16 cellular contexts compared by ENCODE assay signal in the genomic region with DNA sequence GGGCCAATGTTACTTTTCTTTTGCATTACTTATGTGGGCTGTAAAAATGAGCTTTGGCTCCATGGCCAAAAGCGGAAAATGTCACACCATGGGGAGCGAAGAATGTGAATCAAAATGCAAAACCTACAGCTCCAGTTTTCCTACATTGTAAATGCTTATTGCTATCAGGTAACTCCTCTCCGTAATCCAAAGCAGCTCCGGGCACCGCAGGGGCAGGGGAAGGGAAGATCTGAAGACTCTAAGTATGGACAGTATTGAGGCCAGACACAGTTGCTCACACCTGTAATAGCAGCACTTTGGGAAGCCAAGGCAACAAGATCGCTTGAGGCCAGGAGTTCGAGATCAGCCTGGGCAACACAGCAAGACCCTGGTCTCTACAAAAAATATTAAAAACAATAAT. TPM values are rescaled to one million over a fixed set of nuclear protein-coding genes. Genes with fewer than 3 reads are reported as not detected.
DNase-seq lines count a peak whose midpoint lies in the region; ATAC-seq and TF ChIP-seq lines count a peak whose summit lies in the region.
"Had no signal": no experiment of that assay in that cellular context is flagged by ENCODE, and none has a peak within 500 bp of the region (broad histone marks: within the 10 kb centered on the region; RNA-seq: fewer than 3 reads in every experiment).

No MANE protein-coding gene starts in this region.

- H3K27ac ChIP-seq in breast epithelium: no peak overlapping the region

- H3K27me3 ChIP-seq in breast epithelium: no peaks in the 10 kb centered on the region

- ATAC-seq in activated naive CD8-positive, alpha-beta T cell treated with anti-CD3 and anti-CD28 coated beads, Interleukin-2, amount 50 U/mL, for 24 hours: no peak
- no peak for ATAC-seq in left cardiac atrium
- ATAC-seq: effector memory CD8-positive, alpha-beta T cell had no signal

- no peaks in the 10 kb centered on the region for H3K9me3 ChIP-seq in breast epithelium

- peak; percentile 39 for DNase-seq in stimulated activated CD4-positive, alpha-beta T cell treated with anti-CD3 and anti-CD28 coated beads, Interleukin-15, amount 100 ng/mL, for 24 hours
- DNase-seq in stimulated activated CD4-positive, alpha-beta T cell treated with anti-CD3 and anti-CD28 coated beads, Interleukin-1b, Interleukin-23, amount 100 ng/mL, for 48 hours: no peak
- DNase-seq in activated CD4-positive, alpha-beta T cell treated with anti-CD3 and anti-CD28 coated beads, Interleukin-2, amount 10 ng/mL, durations not matched to agents 24 days and 14 days: no peak
- peak; percentile 27 for DNase-seq in activated naive CD8-positive, alpha-beta T cell treated with anti-CD3 and anti-CD28 coated beads, Interleukin-2, amount 50 U/mL, for 24 hours
- DNase-seq in type B pancreatic cell (ENCODE audit: extremely low spot score, unreplicated experiment) (no peak), foreskin fibroblast (no peak), breast epithelium (ENCODE audit: low spot score in 2 of 2) (no peak), left cardiac atrium (no peak)
- DNase-seq: DMS53; effector memory CD8-positive, alpha-beta T cell; hypothalamus; KG1; NCI-H1105 treated with DMSO at 0.1 percent for 48 hours; NCI-H2171 treated with DMSO at 0.1 percent for 48 hours; T-helper 9 cell had no signal

- intact Hi-C loops in activated CD4-positive, alpha-beta T cell treated with anti-CD3 and anti-CD28 coated beads, Interleukin-2, amount 10 ng/mL, durations not matched to agents 24 days and 14 days (cut with micrococcal nuclease): loop anchor here (1.0 to 10.0 kb wide), 2 partner anchors 18 to 670 kb away; partner anchors contain the start of gene IRS1
- intact Hi-C loops in breast epithelium (cut with DNase I; ENCODE audit: low total_unique reads) (no loop called here), left cardiac atrium (cut with DNase I) (no loop called here)

- no peaks in the 10 kb centered on the region for H3K36me3 ChIP-seq in breast epithelium

- peaks cover 63% of the 10 kb centered on the region for H3K4me1 Mint-ChIP-seq in activated CD4-positive, alpha-beta T cell treated with anti-CD3 and anti-CD28 coated beads, Interleukin-2, amount 10 ng/mL, durations not matched to agents 24 days and 14 days
- H3K4me1 Mint-ChIP-seq in activated naive CD8-positive, alpha-beta T cell treated with anti-CD3 and anti-CD28 coated beads, Interleukin-2, amount 50 U/mL, for 24 hours: peaks cover 82% of the 10 kb centered on the region
- H3K4me1 Mint-ChIP-seq in type B pancreatic cell (ENCODE audit: unreplicated experiment): peaks cover 11% of the 10 kb centered on the region

- peaks cover 2% of the 10 kb centered on the region for H3K36me3 Mint-ChIP-seq in activated CD4-positive, alpha-beta T cell treated with anti-CD3 and anti-CD28 coated beads, Interleukin-2, amount 10 ng/mL, durations not matched to agents 24 days and 14 days (ENCODE audit: low read depth)
- H3K36me3 Mint-ChIP-seq in activated naive CD8-positive, alpha-beta T cell treated with anti-CD3 and anti-CD28 coated beads, Interleukin-2, amount 50 U/mL, for 24 hours (ENCODE audit: low read depth): no peaks in the 10 kb centered on the region
- no peaks in the 10 kb centered on the region for H3K36me3 Mint-ChIP-seq in type B pancreatic cell

- H3K4me3 ChIP-seq in foreskin fibroblast (ENCODE audit: low read depth in 1 of 2, low read length in 2 of 2) (no peak overlapping the region), breast epithelium (no peak overlapping the region)

- no peaks in the 10 kb centered on the region for H3K27me3 Mint-ChIP-seq in activated CD4-positive, alpha-beta T cell treated with anti-CD3 and anti-CD28 coated beads, Interleukin-2, amount 10 ng/mL, durations not matched to agents 24 days and 14 days
- no peaks in the 10 kb centered on the region for H3K27me3 Mint-ChIP-seq in activated naive CD8-positive, alpha-beta T cell treated with anti-CD3 and anti-CD28 coated beads, Interleukin-2, amount 50 U/mL, for 24 hours
- no peaks in the 10 kb centered on the region for H3K27me3 Mint-ChIP-seq in type B pancreatic cell

- H3K9me3 Mint-ChIP-seq in activated CD4-positive, alpha-beta T cell treated with anti-CD3 and anti-CD28 coated beads, Interleukin-2, amount 10 ng/mL, durations not matched to agents 24 days and 14 days: no peaks in the 10 kb centered on the region
- no peaks in the 10 kb centered on the region for H3K9me3 Mint-ChIP-seq in activated naive CD8-positive, alpha-beta T cell treated with anti-CD3 and anti-CD28 coated beads, Interleukin-2, amount 50 U/mL, for 24 hours
- no peaks in the 10 kb centered on the region for H3K9me3 Mint-ChIP-seq in type B pancreatic cell
- H3K9me3 Mint-ChIP-seq: central memory CD8-positive, alpha-beta T cell; effector memory CD8-positive, alpha-beta T cell had no signal

- H3K4me3 Mint-ChIP-seq in activated CD4-positive, alpha-beta T cell treated with anti-CD3 and anti-CD28 coated beads, Interleukin-2, amount 10 ng/mL, durations not matched to agents 24 days and 14 days: peak overlapping the region; percentile 79
- H3K4me3 Mint-ChIP-seq in activated naive CD8-positive, alpha-beta T cell treated with anti-CD3 and anti-CD28 coated beads, Interleukin-2, amount 50 U/mL, for 24 hours: peak overlapping the region; percentile 60
- no peak overlapping the region for H3K4me3 Mint-ChIP-seq in type B pancreatic cell
- H3K4me3 Mint-ChIP-seq: central memory CD8-positive, alpha-beta T cell had no signal

- peak overlapping the region; percentile 95 for H3K27ac Mint-ChIP-seq in activated CD4-positive, alpha-beta T cell treated with anti-CD3 and anti-CD28 coated beads, Interleukin-2, amount 10 ng/mL, durations not matched to agents 24 days and 14 days
- H3K27ac Mint-ChIP-seq in activated naive CD8-positive, alpha-beta T cell treated with anti-CD3 and anti-CD28 coated beads, Interleukin-2, amount 50 U/mL, for 24 hours: peak overlapping the region; percentile 94
- peak overlapping the region; percentile 55 for H3K27ac Mint-ChIP-seq in type B pancreatic cell

- no peak for TF ChIP-seq CTCF in type B pancreatic cell (conservative IDR thresholded peaks at IDR 0.05)
- TF ChIP-seq CTCF in foreskin fibroblast (IDR thresholded peaks at IDR 0.05; ENCODE audit: low read depth, low read length): no peak
- no peak for TF ChIP-seq CTCF in breast epithelium (IDR thresholded peaks at IDR 0.05)

- no peak for TF ChIP-seq POLR2A in breast epithelium (IDR thresholded peaks at IDR 0.05)

- no peaks in the 10 kb centered on the region for H3K4me1 ChIP-seq in breast epithelium

RNA-seq across cellular contexts. Expression of gene AGFG1, which starts 7.1 kb away (rescaled TPM):
- 221 and 229 TPM in 2 replicates for total RNA-seq in activated CD4-positive, alpha-beta T cell treated with anti-CD3 and anti-CD28 coated beads, Interleukin-2, amount 10 ng/mL, durations not matched to agents 24 days and 14 days
- total RNA-seq in type B pancreatic cell (ENCODE audit: low replicate concordance): 63.2 and 75.6 TPM in 2 replicates
- total RNA-seq in breast epithelium: 100 to 1,000 TPM in 1 of 3 donors, 10 to 100 TPM in 2; 77.0 to 145 (median 78.4) TPM
- 10 to 100 TPM; 61.4 to 78.2 TPM for total RNA-seq in left cardiac atrium

Comparison
In these comparisons a context has a peak if more than half of its experiments do, and no peak if none do; other contexts are left out.
1. DNase-seq: peak in stimulated activated CD4-positive, alpha-beta T cell treated with anti-CD3 and anti-CD28 coated beads, Interleukin-15, amount 100 ng/mL, for 24 hours (single experiment) and activated naive CD8-positive, alpha-beta T cell treated with anti-CD3 and anti-CD28 coated beads, Interleukin-2, amount 50 U/mL, for 24 hours (single experiment); none in stimulated activated CD4-positive, alpha-beta T cell treated with anti-CD3 and anti-CD28 coated beads, Interleukin-1b, Interleukin-23, amount 100 ng/mL, for 48 hours (single experiment), activated CD4-positive, alpha-beta T cell treated with anti-CD3 and anti-CD28 coated beads, Interleukin-2, amount 10 ng/mL, durations not matched to agents 24 days and 14 days (single experiment), type B pancreatic cell (single experiment), foreskin fibroblast (0 of 2), breast epithelium (0 of 2) and left cardiac atrium (single experiment).
2. Peak in every context shown above with its lines, with median percentiles within 50 percentile points of each other: H3K27ac Mint-ChIP-seq.